ENCODE assay signal across 1 cellular context in the genomic region with DNA sequence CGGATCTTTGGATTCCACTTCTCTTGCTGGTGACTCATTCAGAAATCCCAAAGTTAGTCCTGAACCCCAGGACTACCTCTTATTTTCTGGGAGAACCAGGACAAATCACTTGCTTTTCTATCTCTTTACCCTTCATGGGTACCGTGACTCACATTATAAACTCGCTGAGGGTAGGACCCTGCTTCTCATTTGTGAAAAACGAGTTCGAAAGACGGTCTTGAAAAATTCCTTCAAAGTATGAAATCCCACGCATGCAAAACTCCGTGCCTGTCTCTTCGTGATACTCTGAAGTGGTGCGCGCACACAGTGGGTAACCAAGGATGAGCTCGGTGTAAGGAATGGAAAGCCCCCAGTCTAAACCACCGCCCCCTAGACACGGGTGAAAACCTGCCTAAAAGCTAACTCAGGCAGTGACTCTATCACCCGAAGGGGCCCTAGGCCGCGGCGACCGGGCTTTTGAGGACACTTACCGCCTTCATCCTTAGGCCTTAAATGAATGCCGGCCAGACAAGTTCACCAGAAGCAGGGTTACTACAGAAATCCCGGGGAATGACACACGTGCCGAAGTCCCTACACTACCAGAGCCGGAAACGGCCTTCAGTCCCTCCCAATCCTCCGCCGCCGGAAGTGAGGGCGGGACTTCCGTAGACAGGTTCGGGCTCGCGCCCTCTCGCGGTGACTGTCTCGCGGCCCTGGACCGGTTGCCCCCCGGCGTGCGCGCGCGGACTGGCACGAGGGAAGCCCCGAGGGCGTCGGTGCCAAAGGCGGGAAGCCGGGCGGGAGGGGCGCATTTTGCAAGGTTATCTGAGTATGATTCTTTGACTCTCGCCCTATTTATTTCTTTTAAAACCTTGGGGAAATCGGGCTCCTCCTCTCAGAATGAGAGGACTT.
TF ChIP-seq lines count a peak whose summit lies in the region.

A gene with protein sequence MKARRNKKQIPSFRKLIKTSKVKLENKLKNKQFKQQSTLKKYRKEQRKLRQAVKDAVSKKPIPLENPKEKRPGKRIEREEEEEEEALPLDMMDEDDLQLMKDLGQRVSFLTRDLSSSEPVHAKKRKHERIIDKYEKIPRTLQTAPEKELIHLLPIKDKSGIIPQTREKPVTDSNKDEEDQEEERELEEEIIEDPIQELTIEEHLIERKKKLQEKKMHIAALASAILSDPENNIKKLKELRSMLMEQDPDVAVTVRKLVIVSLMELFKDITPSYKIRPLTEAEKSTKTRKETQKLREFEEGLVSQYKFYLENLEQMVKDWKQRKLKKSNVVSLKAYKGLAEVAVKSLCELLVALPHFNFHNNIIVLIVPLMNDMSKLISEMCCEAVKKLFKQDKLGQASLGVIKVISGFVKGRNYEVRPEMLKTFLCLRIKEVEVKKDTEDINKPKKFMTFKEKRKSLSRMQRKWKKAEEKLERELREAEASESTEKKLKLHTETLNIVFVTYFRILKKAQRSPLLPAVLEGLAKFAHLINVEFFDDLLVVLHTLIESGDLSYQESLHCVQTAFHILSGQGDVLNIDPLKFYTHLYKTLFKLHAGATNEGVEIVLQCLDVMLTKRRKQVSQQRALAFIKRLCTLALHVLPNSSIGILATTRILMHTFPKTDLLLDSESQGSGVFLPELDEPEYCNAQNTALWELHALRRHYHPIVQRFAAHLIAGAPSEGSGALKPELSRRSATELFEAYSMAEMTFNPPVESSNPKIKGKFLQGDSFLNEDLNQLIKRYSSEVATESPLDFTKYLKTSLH (minus strand): TSS at position 580 of the 891 bp plus-strand sequence. CDS start 101 bp downstream, at position 479.

TF ChIP-seq in K562, 482 proteins besides CTCF, POLR2A, EP300 and RAD21 (continued from another document):
- TF ChIP-seq, protein P1, sequence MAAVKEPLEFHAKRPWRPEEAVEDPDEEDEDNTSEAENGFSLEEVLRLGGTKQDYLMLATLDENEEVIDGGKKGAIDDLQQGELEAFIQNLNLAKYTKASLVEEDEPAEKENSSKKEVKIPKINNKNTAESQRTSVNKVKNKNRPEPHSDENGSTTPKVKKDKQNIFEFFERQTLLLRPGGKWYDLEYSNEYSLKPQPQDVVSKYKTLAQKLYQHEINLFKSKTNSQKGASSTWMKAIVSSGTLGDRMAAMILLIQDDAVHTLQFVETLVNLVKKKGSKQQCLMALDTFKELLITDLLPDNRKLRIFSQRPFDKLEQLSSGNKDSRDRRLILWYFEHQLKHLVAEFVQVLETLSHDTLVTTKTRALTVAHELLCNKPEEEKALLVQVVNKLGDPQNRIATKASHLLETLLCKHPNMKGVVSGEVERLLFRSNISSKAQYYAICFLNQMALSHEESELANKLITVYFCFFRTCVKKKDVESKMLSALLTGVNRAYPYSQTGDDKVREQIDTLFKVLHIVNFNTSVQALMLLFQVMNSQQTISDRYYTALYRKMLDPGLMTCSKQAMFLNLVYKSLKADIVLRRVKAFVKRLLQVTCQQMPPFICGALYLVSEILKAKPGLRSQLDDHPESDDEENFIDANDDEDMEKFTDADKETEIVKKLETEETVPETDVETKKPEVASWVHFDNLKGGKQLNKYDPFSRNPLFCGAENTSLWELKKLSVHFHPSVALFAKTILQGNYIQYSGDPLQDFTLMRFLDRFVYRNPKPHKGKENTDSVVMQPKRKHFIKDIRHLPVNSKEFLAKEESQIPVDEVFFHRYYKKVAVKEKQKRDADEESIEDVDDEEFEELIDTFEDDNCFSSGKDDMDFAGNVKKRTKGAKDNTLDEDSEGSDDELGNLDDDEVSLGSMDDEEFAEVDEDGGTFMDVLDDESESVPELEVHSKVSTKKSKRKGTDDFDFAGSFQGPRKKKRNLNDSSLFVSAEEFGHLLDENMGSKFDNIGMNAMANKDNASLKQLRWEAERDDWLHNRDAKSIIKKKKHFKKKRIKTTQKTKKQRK (IDR thresholded peaks at IDR 0.05; ENCODE audit: borderline replicate concordance, low read depth, low read length): no peak
- TF ChIP-seq, protein P2, sequence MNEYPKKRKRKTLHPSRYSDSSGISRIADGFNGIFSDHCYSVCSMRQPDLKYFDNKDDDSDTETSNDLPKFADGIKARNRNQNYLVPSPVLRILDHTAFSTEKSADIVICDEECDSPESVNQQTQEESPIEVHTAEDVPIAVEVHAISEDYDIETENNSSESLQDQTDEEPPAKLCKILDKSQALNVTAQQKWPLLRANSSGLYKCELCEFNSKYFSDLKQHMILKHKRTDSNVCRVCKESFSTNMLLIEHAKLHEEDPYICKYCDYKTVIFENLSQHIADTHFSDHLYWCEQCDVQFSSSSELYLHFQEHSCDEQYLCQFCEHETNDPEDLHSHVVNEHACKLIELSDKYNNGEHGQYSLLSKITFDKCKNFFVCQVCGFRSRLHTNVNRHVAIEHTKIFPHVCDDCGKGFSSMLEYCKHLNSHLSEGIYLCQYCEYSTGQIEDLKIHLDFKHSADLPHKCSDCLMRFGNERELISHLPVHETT (CRISPR knock-in tag; conservative IDR thresholded peaks at IDR 0.05 in 1 of 2, IDR thresholded peaks at IDR 0.05 in 1 of 2): no peak; a peak in 1 of 4 replicates
- TF ChIP-seq, protein P3, sequence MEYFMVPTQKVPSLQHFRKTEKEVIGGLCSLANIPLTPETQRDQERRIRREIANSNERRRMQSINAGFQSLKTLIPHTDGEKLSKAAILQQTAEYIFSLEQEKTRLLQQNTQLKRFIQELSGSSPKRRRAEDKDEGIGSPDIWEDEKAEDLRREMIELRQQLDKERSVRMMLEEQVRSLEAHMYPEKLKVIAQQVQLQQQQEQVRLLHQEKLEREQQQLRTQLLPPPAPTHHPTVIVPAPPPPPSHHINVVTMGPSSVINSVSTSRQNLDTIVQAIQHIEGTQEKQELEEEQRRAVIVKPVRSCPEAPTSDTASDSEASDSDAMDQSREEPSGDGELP (CRISPR knock-in tag; IDR thresholded peaks at IDR 0.05; ENCODE audit: borderline replicate concordance): peak; percentile 76
- peak in 1 of 2 experiments; percentile 27; a peak in 1 of 4 replicates for TF ChIP-seq RCOR1 (IDR thresholded peaks at IDR 0.05; ENCODE audit: borderline replicate concordance in 1 of 2, low read depth in 2 of 2, low read length in 2 of 2)
- TF ChIP-seq, protein P4, sequence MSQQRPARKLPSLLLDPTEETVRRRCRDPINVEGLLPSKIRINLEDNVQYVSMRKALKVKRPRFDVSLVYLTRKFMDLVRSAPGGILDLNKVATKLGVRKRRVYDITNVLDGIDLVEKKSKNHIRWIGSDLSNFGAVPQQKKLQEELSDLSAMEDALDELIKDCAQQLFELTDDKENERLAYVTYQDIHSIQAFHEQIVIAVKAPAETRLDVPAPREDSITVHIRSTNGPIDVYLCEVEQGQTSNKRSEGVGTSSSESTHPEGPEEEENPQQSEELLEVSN (IDR thresholded peaks at IDR 0.05; ENCODE audit: borderline replicate concordance in 1 of 2, extremely low read depth in 1 of 2, insufficient read depth in 1 of 2, insufficient read length in 1 of 2, low read depth in 1 of 2, low read length in 1 of 2, poor library complexity in 1 of 2, severe bottlenecking in 1 of 2): peak; percentile 99 to 100
- TF ChIP-seq TEAD1 (CRISPR knock-in tag; IDR thresholded peaks at IDR 0.05): no peak; a peak in 1 of 4 replicates
- TF ChIP-seq, protein P5, sequence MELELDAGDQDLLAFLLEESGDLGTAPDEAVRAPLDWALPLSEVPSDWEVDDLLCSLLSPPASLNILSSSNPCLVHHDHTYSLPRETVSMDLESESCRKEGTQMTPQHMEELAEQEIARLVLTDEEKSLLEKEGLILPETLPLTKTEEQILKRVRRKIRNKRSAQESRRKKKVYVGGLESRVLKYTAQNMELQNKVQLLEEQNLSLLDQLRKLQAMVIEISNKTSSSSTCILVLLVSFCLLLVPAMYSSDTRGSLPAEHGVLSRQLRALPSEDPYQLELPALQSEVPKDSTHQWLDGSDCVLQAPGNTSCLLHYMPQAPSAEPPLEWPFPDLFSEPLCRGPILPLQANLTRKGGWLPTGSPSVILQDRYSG (tag; conservative IDR thresholded peaks at IDR 0.05; ENCODE audit: low read depth): no peak
- TF ChIP-seq ZKSCAN3 (CRISPR knock-in tag; IDR thresholded peaks at IDR 0.05): no peak
- peak; percentile 64 for TF ChIP-seq ETV1 (tag; conservative IDR thresholded peaks at IDR 0.05; ENCODE audit: low read depth)
- TF ChIP-seq ADNP (tag; IDR thresholded peaks at IDR 0.05): no peak
- no peak for TF ChIP-seq TFAM (CRISPR knock-in tag; conservative IDR thresholded peaks at IDR 0.05)
- peak in 1 of 3 experiments; percentile 11 for TF ChIP-seq YY1 (IDR thresholded peaks at IDR 0.05; ENCODE audit: borderline replicate concordance in 1 of 3, control insufficient read depth in 1 of 3, extremely low read depth in 1 of 3, insufficient read depth in 3 of 3, insufficient read length in 1 of 3, insufficient replicate concordance in 2 of 3, low read depth in 1 of 3, low read length in 2 of 3)
- no peak for TF ChIP-seq TGIF2 (CRISPR knock-in tag; IDR thresholded peaks at IDR 0.05)
- TF ChIP-seq, protein P6, sequence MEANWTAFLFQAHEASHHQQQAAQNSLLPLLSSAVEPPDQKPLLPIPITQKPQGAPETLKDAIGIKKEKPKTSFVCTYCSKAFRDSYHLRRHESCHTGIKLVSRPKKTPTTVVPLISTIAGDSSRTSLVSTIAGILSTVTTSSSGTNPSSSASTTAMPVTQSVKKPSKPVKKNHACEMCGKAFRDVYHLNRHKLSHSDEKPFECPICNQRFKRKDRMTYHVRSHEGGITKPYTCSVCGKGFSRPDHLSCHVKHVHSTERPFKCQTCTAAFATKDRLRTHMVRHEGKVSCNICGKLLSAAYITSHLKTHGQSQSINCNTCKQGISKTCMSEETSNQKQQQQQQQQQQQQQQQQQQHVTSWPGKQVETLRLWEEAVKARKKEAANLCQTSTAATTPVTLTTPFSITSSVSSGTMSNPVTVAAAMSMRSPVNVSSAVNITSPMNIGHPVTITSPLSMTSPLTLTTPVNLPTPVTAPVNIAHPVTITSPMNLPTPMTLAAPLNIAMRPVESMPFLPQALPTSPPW (CRISPR knock-in tag; IDR thresholded peaks at IDR 0.05): peak; percentile 62
